Comparison of ENCODE assay signal across 1 cellular context in genomic region chr7:5445991-5446594, GRCh38.
TF ChIP-seq lines count a peak whose summit lies in the region.

No MANE protein-coding gene starts in this region.

TF ChIP-seq in HEK293, 187 proteins besides CTCF, POLR2A, EP300 and RAD21 (continued from another document):
- TF ChIP-seq, protein P1, sequence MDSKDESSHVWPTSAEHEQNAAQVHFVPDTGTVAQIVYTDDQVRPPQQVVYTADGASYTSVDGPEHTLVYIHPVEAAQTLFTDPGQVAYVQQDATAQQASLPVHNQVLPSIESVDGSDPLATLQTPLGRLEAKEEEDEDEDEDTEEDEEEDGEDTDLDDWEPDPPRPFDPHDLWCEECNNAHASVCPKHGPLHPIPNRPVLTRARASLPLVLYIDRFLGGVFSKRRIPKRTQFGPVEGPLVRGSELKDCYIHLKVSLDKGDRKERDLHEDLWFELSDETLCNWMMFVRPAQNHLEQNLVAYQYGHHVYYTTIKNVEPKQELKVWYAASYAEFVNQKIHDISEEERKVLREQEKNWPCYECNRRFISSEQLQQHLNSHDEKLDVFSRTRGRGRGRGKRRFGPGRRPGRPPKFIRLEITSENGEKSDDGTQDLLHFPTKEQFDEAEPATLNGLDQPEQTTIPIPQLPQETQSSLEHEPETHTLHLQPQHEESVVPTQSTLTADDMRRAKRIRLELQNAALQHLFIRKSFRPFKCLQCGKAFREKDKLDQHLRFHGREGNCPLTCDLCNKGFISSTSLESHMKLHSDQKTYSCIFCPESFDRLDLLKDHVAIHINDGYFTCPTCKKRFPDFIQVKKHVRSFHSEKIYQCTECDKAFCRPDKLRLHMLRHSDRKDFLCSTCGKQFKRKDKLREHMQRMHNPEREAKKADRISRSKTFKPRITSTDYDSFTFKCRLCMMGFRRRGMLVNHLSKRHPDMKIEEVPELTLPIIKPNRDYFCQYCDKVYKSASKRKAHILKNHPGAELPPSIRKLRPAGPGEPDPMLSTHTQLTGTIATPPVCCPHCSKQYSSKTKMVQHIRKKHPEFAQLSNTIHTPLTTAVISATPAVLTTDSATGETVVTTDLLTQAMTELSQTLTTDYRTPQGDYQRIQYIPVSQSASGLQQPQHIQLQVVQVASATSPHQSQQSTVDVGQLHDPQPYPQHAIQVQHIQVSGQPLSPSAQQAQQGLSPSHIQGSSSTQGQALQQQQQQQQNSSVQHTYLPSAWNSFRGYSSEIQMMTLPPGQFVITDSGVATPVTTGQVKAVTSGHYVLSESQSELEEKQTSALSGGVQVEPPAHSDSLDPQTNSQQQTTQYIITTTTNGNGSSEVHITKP (tag by site-specific recombination; IDR thresholded peaks at IDR 0.05), result 0 out of 2 replicates have a peak, but pooled peaks have one; percentile 20
- TF ChIP-seq ZBTB6 (tag by site-specific recombination; IDR thresholded peaks at IDR 0.05) (peak; percentile 76), ZNF600 (tag by site-specific recombination; IDR thresholded peaks at IDR 0.05) (peak; percentile 29; the same call in 1 of the 2 replicates), ZIC2 (tag by site-specific recombination; IDR thresholded peaks at IDR 0.05) (peak; percentile 51)
